ENCODE assay signal across 18 cellular contexts in genomic region chr22:17349172-17349571, GRCh38.
"Had no signal": no experiment of that assay in that cellular context is flagged by ENCODE, and none has a peak within 500 bp of the region (broad histone marks: within the 10 kb centered on the region; RNA-seq: fewer than 3 reads in every experiment).

No MANE protein-coding gene starts in this region.

- ATAC-seq: gastrocnemius medialis had no signal

- H3K4me3 Mint-ChIP-seq: activated CD4-positive, alpha-beta T cell treated with anti-CD3 and anti-CD28 coated beads, Interleukin-2, amount 10 ng/mL, durations not matched to agents 7 days and 5 days; nephron; stimulated activated naive CD8-positive, alpha-beta T cell treated with anti-CD3 and anti-CD28 coated beads, Interleukin-15, Interleukin-2, amounts not matched to agents 100 ng/mL and 50 ng/mL, for 24 hours had no signal

- H3K36me3 ChIP-seq: adrenal gland, gastrocnemius medialis, left lung, ovary, thoracic aorta had no signal

- H3K27ac ChIP-seq: adrenal gland, coronary artery, gastrocnemius medialis, left lung, ovary, thoracic aorta had no signal

- H3K4me1 Mint-ChIP-seq: nephron had no signal

- H3K4me3 ChIP-seq: adrenal gland, coronary artery, gastrocnemius medialis, left lung, ovary, thoracic aorta had no signal

- H3K27ac Mint-ChIP-seq: activated CD4-positive, alpha-beta T cell treated with anti-CD3 and anti-CD28 coated beads, Interleukin-2, amount 10 ng/mL, durations not matched to agents 7 days and 5 days; nephron; stimulated activated naive CD8-positive, alpha-beta T cell treated with anti-CD3 and anti-CD28 coated beads, Interleukin-15, Interleukin-2, amounts not matched to agents 100 ng/mL and 50 ng/mL, for 24 hours had no signal

- H3K4me1 ChIP-seq: adrenal gland, gastrocnemius medialis, left lung had no signal

- DNase-seq: activated CD4-positive, alpha-beta T cell treated with anti-CD3 and anti-CD28 coated beads, Interleukin-2, amount 10 ng/mL, durations not matched to agents 7 days and 5 days; activated CD8-positive, alpha-beta memory T cell treated with anti-CD3 and anti-CD28 coated beads for 24 hours; activated naive CD4-positive, alpha-beta T cell treated with anti-CD3 and anti-CD28 coated beads, Interleukin-2, amount 50 U/mL, for 16 hours; activated T-cell treated with anti-CD3 and anti-CD28 coated beads, Interleukin-2, amount 50 U/mL, for 1 hour; adrenal gland; caudate nucleus; effector CD4-positive, alpha-beta T cell; gastrocnemius medialis; islet precursor cell; left lung; mesenchymal stem cell; ovary; stimulated activated CD4-positive, alpha-beta T cell treated with anti-CD3 and anti-CD28 coated beads, Interleukin-15, amount 100 ng/mL, for 24 hours; stimulated activated CD4-positive, alpha-beta T cell treated with anti-CD3 and anti-CD28 coated beads, Interleukin-4, amount 100 ng/mL, for 24 hours had no signal

- H3K9me3 Mint-ChIP-seq: activated CD4-positive, alpha-beta T cell treated with anti-CD3 and anti-CD28 coated beads, Interleukin-2, amount 10 ng/mL, durations not matched to agents 7 days and 5 days; nephron; stimulated activated naive CD8-positive, alpha-beta T cell treated with anti-CD3 and anti-CD28 coated beads, Interleukin-15, Interleukin-2, amounts not matched to agents 100 ng/mL and 50 ng/mL, for 24 hours had no signal

- H3K9me3 ChIP-seq: adrenal gland, gastrocnemius medialis, left lung, ovary, thoracic aorta had no signal

- H3K27me3 ChIP-seq: gastrocnemius medialis, left lung, ovary had no signal
